Comparison of ENCODE assay signal across 8 cellular contexts in the genomic region with DNA sequence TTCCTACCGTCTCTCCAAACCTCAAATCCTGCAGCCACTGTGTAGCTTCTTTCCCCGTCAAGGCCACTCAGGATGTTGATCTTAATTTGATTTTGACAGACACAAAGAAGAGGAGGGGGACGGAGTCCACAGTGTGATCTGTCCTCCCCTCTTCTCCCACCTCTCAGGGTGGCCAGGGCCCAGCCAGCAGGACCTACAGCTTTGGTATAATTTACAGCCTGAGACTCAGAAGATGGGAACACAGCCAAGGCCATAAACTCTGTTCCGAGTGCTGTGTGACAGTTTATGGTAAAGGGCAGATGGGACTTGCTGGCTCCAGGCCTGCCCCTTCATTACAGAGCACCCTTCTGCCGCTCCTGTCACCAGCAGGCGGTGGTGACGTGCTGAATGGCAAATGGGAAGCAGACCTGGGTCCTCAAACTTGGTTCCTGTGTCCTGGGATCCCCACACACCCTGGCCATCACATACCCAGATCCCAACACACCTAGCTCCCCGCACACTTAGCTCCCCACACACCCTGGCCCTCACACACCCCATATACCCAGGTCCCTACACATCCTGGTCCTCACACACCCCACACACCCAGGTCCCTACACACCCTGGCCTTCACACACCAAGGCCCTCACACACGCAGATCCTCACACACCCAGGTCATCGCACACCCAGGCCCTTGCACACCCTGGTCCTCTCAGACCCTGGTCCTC.
A peak's percentile ranks its signal among the peaks of the same experiment; 100 is the strongest.
DNase-seq lines count a peak whose midpoint lies in the region; ATAC-seq and TF ChIP-seq lines count a peak whose summit lies in the region.
"Had no signal": no experiment of that assay in that cellular context is flagged by ENCODE, and none has a peak within 500 bp of the region (broad histone marks: within the 10 kb centered on the region; RNA-seq: fewer than 3 reads in every experiment).

No MANE protein-coding gene starts in this region.

- H3K18ac ChIP-seq in H9 (ENCODE audit: insufficient read length, low read depth, low read length) = no peak overlapping the region
- H3K18ac ChIP-seq in trophoblast cell (ENCODE audit: low read length) = peak overlapping the region; percentile 0

- H2BK15ac ChIP-seq in H9 (ENCODE audit: low read depth, low read length) = no peak overlapping the region

- no peak overlapping the region for H2BK120ac ChIP-seq in H9 (ENCODE audit: low read depth, low read length, poor library complexity, severe bottlenecking)
- H2BK120ac ChIP-seq in trophoblast cell (ENCODE audit: insufficient read depth, low read length, poor library complexity) = peak overlapping the region; percentile 23

- H3K4me3 ChIP-seq in trophoblast cell (ENCODE audit: low read depth, low read length) (no peak overlapping the region), adrenal gland (no peak overlapping the region)

- H3K36me3 Mint-ChIP-seq in H9 (ENCODE audit: insufficient read depth in 1 of 3, low read depth in 3 of 3) = no peaks in the 10 kb centered on the region; a peak in 1 of 7 replicates
- peaks cover 3% of the 10 kb centered on the region for H3K36me3 Mint-ChIP-seq in activated naive CD8-positive, alpha-beta T cell treated with anti-CD3 and anti-CD28 coated beads, Interleukin-2, amount 10 ng/mL, durations not matched to agents 7 days and 5 days

- H3K27ac ChIP-seq in H9 (ENCODE audit: insufficient read length, low read depth, low read length) (no peak overlapping the region), trophoblast cell (ENCODE audit: low read depth, low read length) (no peak overlapping the region), adrenal gland (no peak overlapping the region)

- H4K91ac ChIP-seq in H9 (ENCODE audit: insufficient read length, low read depth, low read length) = no peak overlapping the region
- H4K91ac ChIP-seq in trophoblast cell (ENCODE audit: low read depth, low read length) = peak overlapping the region; percentile 15

- peaks cover 21 to 22% of the 10 kb centered on the region in 2 experiments for H3K4me1 Mint-ChIP-seq in H9
- peaks cover 40% of the 10 kb centered on the region for H3K4me1 Mint-ChIP-seq in activated naive CD8-positive, alpha-beta T cell treated with anti-CD3 and anti-CD28 coated beads, Interleukin-2, amount 10 ng/mL, durations not matched to agents 7 days and 5 days

- H3T11ph ChIP-seq in H9 (ENCODE audit: low read length) = no peak overlapping the region

- DNase-seq in H9 = peak; percentile 33
- DNase-seq in NCI-H2081 treated with DMSO at 0.1 percent for 48 hours (lab: John Stamatoyannopoulos, UW) = peak; percentile 58
- peak; percentile 39 for DNase-seq in activated naive CD8-positive, alpha-beta T cell treated with anti-CD3 and anti-CD28 coated beads, Interleukin-2, amount 10 ng/mL, durations not matched to agents 7 days and 5 days
- DNase-seq in trophoblast cell = no peak
- DNase-seq in adrenal gland = no peak
- DNase-seq: mammary epithelial cell had no signal

- no CpG with 5 or more reads among the region's 10 CpGs for WGBS in H9 (ENCODE audit: extremely low coverage, insufficient read length, low lambda C conversion rate)
- WGBS in trophoblast cell (ENCODE audit: extremely low coverage, insufficient coverage, insufficient read length) = no CpG with 5 or more reads among the region's 10 CpGs
- WGBS in adrenal gland, 4 donors = 72 to 82% (median 77%) methylated on average over 9 to 10 of the region's 10 CpGs

- H3K79me1 ChIP-seq in H9 (ENCODE audit: insufficient read depth, low read depth, low read length, poor library complexity, severe bottlenecking) (no peaks in the 10 kb centered on the region), trophoblast cell (ENCODE audit: low read length) (peaks cover 2% of the 10 kb centered on the region)

- H3K79me2 ChIP-seq in H9 (ENCODE audit: insufficient read depth, low read length) (no peaks in the 10 kb centered on the region), trophoblast cell (ENCODE audit: control insufficient read depth, insufficient read depth, low read length, poor library complexity) (no peaks in the 10 kb centered on the region)

- H3K14ac ChIP-seq in H9 (ENCODE audit: insufficient read depth, low read length) (no peak overlapping the region), trophoblast cell (ENCODE audit: low read length) (peak overlapping the region; percentile 31)

- TF ChIP-seq CTCF in H9 (conservative IDR thresholded peaks at IDR 0.05) (no peak), adrenal gland (IDR thresholded peaks at IDR 0.05) (no peak)

- H4K8ac ChIP-seq in H9 (replicated peaks; ENCODE audit: insufficient read length, low read depth, low read length) (no peak overlapping the region), trophoblast cell (ENCODE audit: low read depth, low read length) (no peak overlapping the region)

- no peaks in the 10 kb centered on the region for H3K23me2 ChIP-seq in H9 (ENCODE audit: insufficient read length, low read depth, low read length, poor library complexity, severe bottlenecking)

- H3K56ac ChIP-seq in H9 (ENCODE audit: insufficient read length, low read depth, low read length) = no peak overlapping the region

- no peak for ATAC-seq in activated naive CD8-positive, alpha-beta T cell treated with anti-CD3 and anti-CD28 coated beads, Interleukin-2, amount 10 ng/mL, durations not matched to agents 7 days and 5 days (ENCODE audit: low read depth)
- ATAC-seq in GM18511 (IDR thresholded peaks at IDR 0.05; ENCODE audit: unreplicated experiment) (no peak), GM18502 (IDR thresholded peaks at IDR 0.05; ENCODE audit: poor library complexity, unreplicated experiment) (no peak)

- H3K4ac ChIP-seq in H9 (ENCODE audit: low read depth, low read length) (no peak overlapping the region), trophoblast cell (ENCODE audit: low read depth, low read length) (no peak overlapping the region)

- no peak overlapping the region for H4K12ac ChIP-seq in trophoblast cell (ENCODE audit: low read depth, low read length)

- H4K5ac ChIP-seq in H9 (ENCODE audit: insufficient read length, low read depth, low read length) = no peak overlapping the region

- POLR2A ChIA-PET in activated naive CD8-positive, alpha-beta T cell treated with anti-CD3 and anti-CD28 coated beads, Interleukin-2, amount 10 ng/mL, durations not matched to agents 7 days and 5 days (lab: Charles Lee) = interaction anchor here (1.0 to 1.1 kb wide), 2 partner anchors 60 to 234 kb away, joined by 3 to 4 read pairs; a partner anchor contains a TSS

- no peak overlapping the region for H3K4me3 Mint-ChIP-seq in H9
- peak overlapping the region; percentile 62 for H3K4me3 Mint-ChIP-seq in activated naive CD8-positive, alpha-beta T cell treated with anti-CD3 and anti-CD28 coated beads, Interleukin-2, amount 10 ng/mL, durations not matched to agents 7 days and 5 days

- H3K27me3 ChIP-seq in H9 (ENCODE audit: insufficient read depth, low read length) (no peaks in the 10 kb centered on the region), trophoblast cell (ENCODE audit: insufficient read depth, low read length) (no peaks in the 10 kb centered on the region), adrenal gland (no peaks in the 10 kb centered on the region)

- no peaks in the 10 kb centered on the region for H4K20me1 ChIP-seq in H9 (ENCODE audit: control insufficient read depth, insufficient read depth, insufficient read length)

- H3K23ac ChIP-seq in H9 (ENCODE audit: insufficient read length, low read depth, low read length) = no peak overlapping the region
- H3K23ac ChIP-seq in trophoblast cell (ENCODE audit: low read length) = no peak overlapping the region

- H2AFZ ChIP-seq in H9 (ENCODE audit: low read length) (no peak overlapping the region), trophoblast cell (ENCODE audit: insufficient read depth, low read length, poor library complexity) (no peak overlapping the region)

- intact Hi-C loops in adrenal gland (cut with DNase I) = no loop called here

- H3K4me2 ChIP-seq in H9 (ENCODE audit: insufficient read depth, insufficient read length, low read length) = no peak overlapping the region
- H3K4me2 ChIP-seq in trophoblast cell (ENCODE audit: low read length) = no peak overlapping the region

- H3K36me3 ChIP-seq in trophoblast cell (ENCODE audit: control insufficient read depth in 1 of 2, insufficient read depth in 2 of 2, low read length in 2 of 2) = no peaks in the 10 kb centered on the region
- H3K36me3 ChIP-seq in adrenal gland (replicated peaks in 1 of 2) = no peaks in the 10 kb centered on the region

- no peak overlapping the region for H2BK20ac ChIP-seq in H9 (ENCODE audit: low read depth, low read length, poor library complexity, severe bottlenecking)

- H3K9ac ChIP-seq in H9 (ENCODE audit: extremely low read depth, insufficient read length, low read length) (no peak overlapping the region), trophoblast cell (ENCODE audit: low read length) (no peak overlapping the region)

- TF ChIP-seq POLR2A in adrenal gland (IDR thresholded peaks at IDR 0.05) = no peak

- H3K4me1 ChIP-seq in H9 (ENCODE audit: insufficient read depth, low read length) (peaks cover 7% of the 10 kb centered on the region), trophoblast cell (ENCODE audit: control insufficient read depth in 1 of 2, insufficient read depth in 2 of 2, low read length in 2 of 2) (peaks cover 0 to 4% of the 10 kb centered on the region in 2 experiments), adrenal gland (replicated peaks in 1 of 2) (no peaks in the 10 kb centered on the region)

- H3K9me3 ChIP-seq in H9 (ENCODE audit: control insufficient read depth, low read depth, low read length) = no peaks in the 10 kb centered on the region
- H3K9me3 ChIP-seq in trophoblast cell (ENCODE audit: insufficient read depth, low read depth, low read length) = no peaks in the 10 kb centered on the region
- no peaks in the 10 kb centered on the region for H3K9me3 ChIP-seq in adrenal gland (replicated peaks in 1 of 3)

- no peak overlapping the region for H2AK5ac ChIP-seq in H9 (ENCODE audit: insufficient read length, low read length)
- peak overlapping the region; percentile 55 for H2AK5ac ChIP-seq in trophoblast cell (ENCODE audit: low read length)

- no peaks in the 10 kb centered on the region for H3K27me3 Mint-ChIP-seq in H9 (ENCODE audit: low read depth)
- H3K27me3 Mint-ChIP-seq in activated naive CD8-positive, alpha-beta T cell treated with anti-CD3 and anti-CD28 coated beads, Interleukin-2, amount 10 ng/mL, durations not matched to agents 7 days and 5 days = no peaks in the 10 kb centered on the region

- H2BK5ac ChIP-seq in H9 (ENCODE audit: insufficient read length, low read length) = no peak overlapping the region
- no peak overlapping the region for H2BK5ac ChIP-seq in trophoblast cell (ENCODE audit: low read depth, low read length, poor library complexity)

- H2BK12ac ChIP-seq in H9 (ENCODE audit: insufficient read length, low read depth, low read length) (no peak overlapping the region), trophoblast cell (ENCODE audit: low read length) (peak overlapping the region; percentile 14)

- no peaks in the 10 kb centered on the region for H3K9me3 Mint-ChIP-seq in H9
- H3K9me3 Mint-ChIP-seq in activated naive CD8-positive, alpha-beta T cell treated with anti-CD3 and anti-CD28 coated beads, Interleukin-2, amount 10 ng/mL, durations not matched to agents 7 days and 5 days = peaks cover 6% of the 10 kb centered on the region

- peak overlapping the region in 1 of 3 experiments; percentile 25; a peak in 1 of 7 replicates for H3K27ac Mint-ChIP-seq in H9
- peak overlapping the region; percentile 95 for H3K27ac Mint-ChIP-seq in activated naive CD8-positive, alpha-beta T cell treated with anti-CD3 and anti-CD28 coated beads, Interleukin-2, amount 10 ng/mL, durations not matched to agents 7 days and 5 days

Comparison
In these comparisons a context has a peak if more than half of its experiments do, and no peak if none do; other contexts are left out.
1. DNase-seq: peak in H9 (single experiment), NCI-H2081 treated with DMSO at 0.1 percent for 48 hours (single experiment) and activated naive CD8-positive, alpha-beta T cell treated with anti-CD3 and anti-CD28 coated beads, Interleukin-2, amount 10 ng/mL, durations not matched to agents 7 days and 5 days (single experiment); none in trophoblast cell (0 of 2) and adrenal gland (0 of 7).